19 cellular contexts compared by ENCODE assay signal in genomic region chr1:1808206-1808605, GRCh38. TPM values are rescaled to one million over a fixed set of nuclear protein-coding genes. Genes with fewer than 3 reads are reported as not detected.
A peak's percentile ranks its signal among the peaks of the same experiment; 100 is the strongest.
DNase-seq lines count a peak whose midpoint lies in the region; ATAC-seq and TF ChIP-seq lines count a peak whose summit lies in the region.
"Had no signal": no experiment of that assay in that cellular context is flagged by ENCODE, and none has a peak within 500 bp of the region (broad histone marks: within the 10 kb centered on the region; RNA-seq: fewer than 3 reads in every experiment).

No MANE protein-coding gene starts in this region.

- WGBS in trophoblast cell (ENCODE audit: extremely low coverage, insufficient coverage, insufficient read length), result no CpG with 5 or more reads among the region's 10 CpGs
- 93% methylated on average over 10 of the region's 10 CpGs for WGBS in right cardiac atrium

- H3K79me2 ChIP-seq in trophoblast cell (ENCODE audit: control insufficient read depth, insufficient read depth, low read length, poor library complexity), result no peaks in the 10 kb centered on the region

- no peak overlapping the region for H3K4ac ChIP-seq in trophoblast cell (ENCODE audit: low read depth, low read length)

- H2BK5ac ChIP-seq in trophoblast cell (ENCODE audit: low read depth, low read length, poor library complexity), result no peak overlapping the region

- H3K4me3 ChIP-seq in dorsolateral prefrontal cortex, result no peak overlapping the region
- no peak overlapping the region for H3K4me3 ChIP-seq in trophoblast cell (ENCODE audit: low read depth, low read length)
- no peak overlapping the region for H3K4me3 ChIP-seq in right cardiac atrium (ENCODE audit: low read length)
- H3K4me3 ChIP-seq: BLaER1 treated with 17β-estradiol and CSF1 and Interleukin-3, amounts not matched to agents 10 nM and 100 nM had no signal

- H3K18ac ChIP-seq in trophoblast cell (ENCODE audit: low read length), result no peak overlapping the region

- TF ChIP-seq CTCF in RWPE1 (conservative IDR thresholded peaks at IDR 0.05; ENCODE audit: low read depth) (no peak), dorsolateral prefrontal cortex (IDR thresholded peaks at IDR 0.05 in 54 of 56, conservative IDR thresholded peaks at IDR 0.05 in 2 of 56; ENCODE audit: low read depth in 1 of 56, partially characterized antibody in 56 of 56) (no peak)

- no peak overlapping the region for H3K23ac ChIP-seq in trophoblast cell (ENCODE audit: low read length)

- no peak overlapping the region for H4K8ac ChIP-seq in trophoblast cell (ENCODE audit: low read depth, low read length)

- POLR2A ChIA-PET in activated CD4-positive, alpha-beta T cell treated with anti-CD3 and anti-CD28 coated beads, Interleukin-2, amount 10 ng/mL, durations not matched to agents 7 days and 5 days (lab: Charles Lee), result no interaction called here
- POLR2A ChIA-PET in RWPE1 (lab: Yijun Ruan, JAX; ENCODE audit: low non-redundant PET), result interaction anchor here (1.0 kb wide), 1 partner anchor 101 kb away, joined by 3 read pairs; no protein-coding TSS in a partner anchor

- H3K9me3 ChIP-seq in trophoblast cell (ENCODE audit: insufficient read depth, low read depth, low read length) (no peaks in the 10 kb centered on the region), right cardiac atrium (ENCODE audit: control insufficient read depth, low read length) (no peaks in the 10 kb centered on the region)
- H3K9me3 ChIP-seq: BLaER1 treated with 17β-estradiol and CSF1 and Interleukin-3, amounts not matched to agents 10 nM and 100 nM had no signal

- H3K4me1 ChIP-seq in trophoblast cell (ENCODE audit: control insufficient read depth in 1 of 2, insufficient read depth in 2 of 2, low read length in 2 of 2) (no peaks in the 10 kb centered on the region), right cardiac atrium (ENCODE audit: control insufficient read depth, insufficient read depth, low read length) (no peaks in the 10 kb centered on the region)

- H3K4me3 Mint-ChIP-seq in activated CD4-positive, alpha-beta T cell treated with anti-CD3 and anti-CD28 coated beads, Interleukin-2, amount 10 ng/mL, durations not matched to agents 24 days and 14 days, result no peak overlapping the region
- no peak overlapping the region for H3K4me3 Mint-ChIP-seq in activated CD4-positive, alpha-beta T cell treated with anti-CD3 and anti-CD28 coated beads, Interleukin-2, amount 10 ng/mL, durations not matched to agents 7 days and 5 days
- H3K4me3 Mint-ChIP-seq: CD4-positive, CD25-positive, alpha-beta regulatory T cell; H9 had no signal

- H2BK12ac ChIP-seq in trophoblast cell (ENCODE audit: low read length), result no peak overlapping the region

- H3K36me3 ChIP-seq in trophoblast cell (ENCODE audit: control insufficient read depth in 1 of 2, insufficient read depth in 2 of 2, low read length in 2 of 2), result peaks cover 55 to 58% of the 10 kb centered on the region in 2 experiments

- DNase-seq in activated CD4-positive, alpha-beta T cell treated with anti-CD3 and anti-CD28 coated beads, Interleukin-2, amount 10 ng/mL, durations not matched to agents 24 days and 14 days, result no peak
- DNase-seq in activated CD4-positive, alpha-beta T cell treated with anti-CD3 and anti-CD28 coated beads, Interleukin-2, amount 10 ng/mL, durations not matched to agents 7 days and 5 days, result no peak
- DNase-seq in RWPE1 (ENCODE audit: low spot score) (no peak), dorsolateral prefrontal cortex (peak in 1 of 10 donors; percentile 29), trophoblast cell (peak; percentile 78 to 89), right cardiac atrium (no peak), DMS53 (lab: John Stamatoyannopoulos, UW) (no peak)
- DNase-seq: AML-193; Calu3; CD4-positive, CD25-positive, alpha-beta regulatory T cell; DMS 273 treated with DMSO at 0.1 percent for 48 hours; DMS79 treated with DMSO at 0.1 percent for 48 hours; EL; GOT3; H9 had no signal

- H3K79me1 ChIP-seq in trophoblast cell (ENCODE audit: low read length), result no peaks in the 10 kb centered on the region

- intact Hi-C loops in activated CD4-positive, alpha-beta T cell treated with anti-CD3 and anti-CD28 coated beads, Interleukin-2, amount 10 ng/mL, durations not matched to agents 24 days and 14 days (cut with micrococcal nuclease), result no loop called here
- intact Hi-C loops in dorsolateral prefrontal cortex (cut with DNase I), result no loop called here
- intact Hi-C loops in right cardiac atrium (cut with DNase I), result no loop called here

- H3K36me3 Mint-ChIP-seq in activated CD4-positive, alpha-beta T cell treated with anti-CD3 and anti-CD28 coated beads, Interleukin-2, amount 10 ng/mL, durations not matched to agents 24 days and 14 days (ENCODE audit: low read depth), result peaks cover 37% of the 10 kb centered on the region
- peaks cover 34% of the 10 kb centered on the region for H3K36me3 Mint-ChIP-seq in activated CD4-positive, alpha-beta T cell treated with anti-CD3 and anti-CD28 coated beads, Interleukin-2, amount 10 ng/mL, durations not matched to agents 7 days and 5 days (ENCODE audit: low read depth)

- H3K27ac Mint-ChIP-seq in activated CD4-positive, alpha-beta T cell treated with anti-CD3 and anti-CD28 coated beads, Interleukin-2, amount 10 ng/mL, durations not matched to agents 24 days and 14 days, result peak overlapping the region; percentile 15
- H3K27ac Mint-ChIP-seq in activated CD4-positive, alpha-beta T cell treated with anti-CD3 and anti-CD28 coated beads, Interleukin-2, amount 10 ng/mL, durations not matched to agents 7 days and 5 days, result no peak overlapping the region

- H2BK120ac ChIP-seq in trophoblast cell (ENCODE audit: insufficient read depth, low read length, poor library complexity), result no peak overlapping the region

- H3K4me1 Mint-ChIP-seq in activated CD4-positive, alpha-beta T cell treated with anti-CD3 and anti-CD28 coated beads, Interleukin-2, amount 10 ng/mL, durations not matched to agents 24 days and 14 days, result peaks cover 6% of the 10 kb centered on the region
- H3K4me1 Mint-ChIP-seq in activated CD4-positive, alpha-beta T cell treated with anti-CD3 and anti-CD28 coated beads, Interleukin-2, amount 10 ng/mL, durations not matched to agents 7 days and 5 days, result peaks cover 9% of the 10 kb centered on the region
- H3K4me1 Mint-ChIP-seq: H9 had no signal

- no peaks in the 10 kb centered on the region for H3K9me3 Mint-ChIP-seq in activated CD4-positive, alpha-beta T cell treated with anti-CD3 and anti-CD28 coated beads, Interleukin-2, amount 10 ng/mL, durations not matched to agents 24 days and 14 days
- no peaks in the 10 kb centered on the region for H3K9me3 Mint-ChIP-seq in activated CD4-positive, alpha-beta T cell treated with anti-CD3 and anti-CD28 coated beads, Interleukin-2, amount 10 ng/mL, durations not matched to agents 7 days and 5 days
- H3K9me3 Mint-ChIP-seq: CD4-positive, CD25-positive, alpha-beta regulatory T cell; H9 had no signal

- ATAC-seq in right cardiac atrium (no peak), HG02973 (IDR thresholded peaks at IDR 0.05; ENCODE audit: unreplicated experiment) (no peak)
- ATAC-seq: HepG2 had no signal

- H3K27me3 Mint-ChIP-seq in activated CD4-positive, alpha-beta T cell treated with anti-CD3 and anti-CD28 coated beads, Interleukin-2, amount 10 ng/mL, durations not matched to agents 24 days and 14 days, result no peaks in the 10 kb centered on the region
- H3K27me3 Mint-ChIP-seq in activated CD4-positive, alpha-beta T cell treated with anti-CD3 and anti-CD28 coated beads, Interleukin-2, amount 10 ng/mL, durations not matched to agents 7 days and 5 days, result no peaks in the 10 kb centered on the region
- H3K27me3 Mint-ChIP-seq: CD4-positive, CD25-positive, alpha-beta regulatory T cell had no signal

- H3K27ac ChIP-seq in RWPE1, result peak overlapping the region; percentile 16; the same call in 1 of the 2 replicates
- peak overlapping the region in 32 of 59 donors; percentile 41 to 92 (median 81) for H3K27ac ChIP-seq in dorsolateral prefrontal cortex
- no peak overlapping the region for H3K27ac ChIP-seq in trophoblast cell (ENCODE audit: low read depth, low read length)
- no peak overlapping the region for H3K27ac ChIP-seq in right cardiac atrium (ENCODE audit: low read length)
- H3K27ac ChIP-seq: 22Rv1; BLaER1 treated with 17β-estradiol and CSF1 and Interleukin-3, amounts not matched to agents 10 nM and 100 nM had no signal

- no peak overlapping the region for H2AK5ac ChIP-seq in trophoblast cell (ENCODE audit: low read length)

- no peak overlapping the region for H2AFZ ChIP-seq in trophoblast cell (ENCODE audit: insufficient read depth, low read length, poor library complexity)

- H4K91ac ChIP-seq in trophoblast cell (ENCODE audit: low read depth, low read length), result no peak overlapping the region

- no peak overlapping the region for H3K9ac ChIP-seq in trophoblast cell (ENCODE audit: low read length)
- H3K9ac ChIP-seq: BLaER1 treated with 17β-estradiol and CSF1 and Interleukin-3, amounts not matched to agents 10 nM and 100 nM had no signal

- no peaks in the 10 kb centered on the region for H3K27me3 ChIP-seq in dorsolateral prefrontal cortex
- no peaks in the 10 kb centered on the region for H3K27me3 ChIP-seq in trophoblast cell (ENCODE audit: insufficient read depth, low read length)
- H3K27me3 ChIP-seq in right cardiac atrium (ENCODE audit: control insufficient read depth, insufficient read depth), result no peaks in the 10 kb centered on the region
- H3K27me3 ChIP-seq: BLaER1 treated with 17β-estradiol and CSF1 and Interleukin-3, amounts not matched to agents 10 nM and 100 nM had no signal

- H4K12ac ChIP-seq in trophoblast cell (ENCODE audit: low read depth, low read length), result no peak overlapping the region

- H3K4me2 ChIP-seq in trophoblast cell (ENCODE audit: low read length), result no peak overlapping the region
- H3K4me2 ChIP-seq: BLaER1 treated with 17β-estradiol and CSF1 and Interleukin-3, amounts not matched to agents 10 nM and 100 nM had no signal

- CTCF ChIA-PET in activated CD4-positive, alpha-beta T cell treated with anti-CD3 and anti-CD28 coated beads, Interleukin-2, amount 10 ng/mL, durations not matched to agents 7 days and 5 days (lab: Charles Lee), result interaction anchor here (1.6 kb wide), 1 partner anchor 101 kb away, joined by 4 read pairs; no protein-coding TSS in a partner anchor
- CTCF ChIA-PET in RWPE1 (lab: Yijun Ruan, JAX), result no interaction called here

- H3K14ac ChIP-seq in trophoblast cell (ENCODE audit: low read length), result no peak overlapping the region

RNA-seq across cellular contexts. Expression of gene NADK, which starts 29.9 kb away (rescaled TPM):
- total RNA-seq in activated CD4-positive, alpha-beta T cell treated with anti-CD3 and anti-CD28 coated beads, Interleukin-2, amount 10 ng/mL, durations not matched to agents 24 days and 14 days, result 91.3 and 94.5 TPM in 2 replicates
- total RNA-seq in activated CD4-positive, alpha-beta T cell treated with anti-CD3 and anti-CD28 coated beads, Interleukin-2, amount 10 ng/mL, durations not matched to agents 7 days and 5 days, result 10 to 100 TPM; 76.6 to 78.7 TPM
- total RNA-seq in dorsolateral prefrontal cortex, result 10 to 100 TPM; 37.6 to 88.4 (median 49.0) TPM
- 38.9 and 41.2 TPM in 2 replicates for polyA plus RNA-seq in trophoblast cell (2013)
- total RNA-seq in right cardiac atrium, result 10 to 100 TPM; 31.8 to 42.8 (median 38.2) TPM
- 25.5 TPM for polyA plus RNA-seq in right cardiac atrium

Comparison
In these comparisons a context has a peak if more than half of its experiments do, and no peak if none do; other contexts are left out.
1. DNase-seq: peak in trophoblast cell (2 of 2); none in activated CD4-positive, alpha-beta T cell treated with anti-CD3 and anti-CD28 coated beads, Interleukin-2, amount 10 ng/mL, durations not matched to agents 24 days and 14 days (single experiment), activated CD4-positive, alpha-beta T cell treated with anti-CD3 and anti-CD28 coated beads, Interleukin-2, amount 10 ng/mL, durations not matched to agents 7 days and 5 days (single experiment), RWPE1 (single experiment), right cardiac atrium (0 of 3) and DMS53 (single experiment).
2. H3K27ac ChIP-seq: peak in RWPE1 (single experiment) and dorsolateral prefrontal cortex (32 of 59); none in trophoblast cell (single experiment) and right cardiac atrium (single experiment).